1 cellular context compared by ENCODE assay signal in genomic region chr17:7048968-7049367, GRCh38.
TF ChIP-seq lines count a peak whose summit lies in the region.

No MANE protein-coding gene starts in this region.

TF ChIP-seq in IMR-90, 13 proteins besides CTCF, POLR2A, EP300 and RAD21 (continued from another document):
- no peak for TF ChIP-seq USF2 (IDR thresholded peaks at IDR 0.05; ENCODE audit: low read depth, low read length)
